Comparison of ENCODE assay signal across 27 cellular contexts in the genomic region with DNA sequence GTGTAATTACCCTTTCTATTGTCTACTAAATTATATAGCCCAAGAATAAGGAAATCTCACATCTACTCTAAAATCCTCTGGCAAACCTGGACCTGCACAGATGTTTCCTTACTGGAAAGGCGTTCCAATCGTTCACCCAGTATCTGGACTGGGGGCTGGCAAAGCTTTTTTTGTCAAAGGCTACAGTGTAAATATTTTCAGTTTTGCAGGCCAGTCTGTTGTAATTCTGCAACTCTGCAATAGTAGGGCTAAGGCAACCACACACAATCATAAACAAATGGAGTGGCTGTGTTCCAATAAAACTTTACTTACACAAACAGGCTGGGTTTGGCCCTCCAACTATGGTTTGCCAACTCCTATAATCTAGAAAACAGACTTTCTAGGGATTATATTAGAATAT.
"Had no signal": no experiment of that assay in that cellular context is flagged by ENCODE, and none has a peak within 500 bp of the region (broad histone marks: within the 10 kb centered on the region; RNA-seq: fewer than 3 reads in every experiment).

No MANE protein-coding gene starts in this region.

- H3K36me3 ChIP-seq: cardiac muscle cell, left lung, lower lobe of right lung, right atrium auricular region, stomach, suprapubic skin had no signal

- ATAC-seq: esophagus mucosa, foreskin keratinocyte, left lung, lower lobe of right lung, natural killer cell had no signal

- DNase-seq: activated CD4-positive, alpha-beta T cell treated with anti-CD3 and anti-CD28 coated beads for 4 hours; activated CD4-positive, alpha-beta T cell treated with anti-CD3 and anti-CD28 coated beads, Interleukin-2, amount 50 U/mL, for 4 hours; activated CD8-positive, alpha-beta memory T cell treated with anti-CD3 and anti-CD28 coated beads for 24 hours; activated effector memory CD4-positive, alpha-beta T cell treated with Interleukin-2 at 50 U/mL for 16 hours; activated naive CD4-positive, alpha-beta T cell treated with Interleukin-2 at 50 U/mL for 16 hours; aorta; cortex of kidney; endodermal cell; foreskin keratinocyte; left lung; lower lobe of right lung; mesendoderm; natural killer cell; stimulated activated CD4-positive, alpha-beta T cell treated with anti-CD3 and anti-CD28 coated beads, Interleukin-1b, Interleukin-23, amount 100 ng/mL, for 48 hours; stimulated activated CD4-positive, alpha-beta T cell treated with anti-CD3 and anti-CD28 coated beads, Interleukin-4, amount 100 ng/mL, for 4 hours; stimulated activated CD8-positive, alpha-beta memory T cell treated with anti-CD3 and anti-CD28 coated beads, Interleukin-4, amount 100 ng/mL, for 48 hours; stomach had no signal

- H3K27me3 ChIP-seq: cardiac muscle cell, foreskin keratinocyte, left lung, right atrium auricular region, stomach, suprapubic skin, tibial nerve had no signal

- H3K4me1 ChIP-seq: left lung, lower lobe of right lung, right atrium auricular region, stomach had no signal

- H3K4me3 ChIP-seq: cardiac muscle cell, left lung, lower lobe of right lung, right atrium auricular region, smooth muscle cell, stomach, suprapubic skin, tibial nerve had no signal

- H3K4me3 Mint-ChIP-seq: activated naive CD8-positive, alpha-beta T cell; brain; endodermal cell; natural killer cell; stimulated activated memory B cell treated with anti-CD40 and anti-IgM and Interleukin-4, amounts not matched to agents 10 μg/mL and 1 μg/mL and 100 μg/mL, for 72 hours had no signal

- H3K9me3 Mint-ChIP-seq: endodermal cell; stimulated activated memory B cell treated with anti-CD40 and anti-IgM and Interleukin-4, amounts not matched to agents 10 μg/mL and 1 μg/mL and 100 μg/mL, for 72 hours had no signal

- H3K9me3 ChIP-seq: left lung, lower lobe of right lung, right atrium auricular region, stomach, suprapubic skin, tibial nerve had no signal

- H3K27ac ChIP-seq: cardiac muscle cell, foreskin keratinocyte, left lung, lower lobe of right lung, right atrium auricular region, stomach, suprapubic skin, tibial nerve, VCaP had no signal

- H3K36me3 Mint-ChIP-seq: activated naive CD8-positive, alpha-beta T cell; natural killer cell; stimulated activated memory B cell treated with anti-CD40 and anti-IgM and Interleukin-4, amounts not matched to agents 10 μg/mL and 1 μg/mL and 100 μg/mL, for 72 hours had no signal

- H3K27ac Mint-ChIP-seq: activated naive CD8-positive, alpha-beta T cell; endodermal cell; natural killer cell; stimulated activated memory B cell treated with anti-CD40 and anti-IgM and Interleukin-4, amounts not matched to agents 10 μg/mL and 1 μg/mL and 100 μg/mL, for 72 hours had no signal

- H3K27me3 Mint-ChIP-seq: brain; stimulated activated memory B cell treated with anti-CD40 and anti-IgM and Interleukin-4, amounts not matched to agents 10 μg/mL and 1 μg/mL and 100 μg/mL, for 72 hours had no signal

- H3K4me1 Mint-ChIP-seq: natural killer cell had no signal
